Comparison of ENCODE assay signal across 7 cellular contexts in genomic region chr1:46247433-46248121, GRCh38.
A peak's percentile ranks its signal among the peaks of the same experiment; 100 is the strongest.
DNase-seq lines count a peak whose midpoint lies in the region; ATAC-seq and TF ChIP-seq lines count a peak whose summit lies in the region.

RAD54L (plus strand) TSS chr1:46247763; CDS start chr1:46248406, 643 bp downstream.

- in situ Hi-C loops in astrocyte of the spinal cord (cut with HindIII; ENCODE audit: low sequenced_read_pairs): no loop called here

- TF ChIP-seq CTCF in astrocyte of the spinal cord (IDR thresholded peaks at IDR 0.05; ENCODE audit: low read depth, low read length) (no peak), retinal pigment epithelial cell (conservative IDR thresholded peaks at IDR 0.05; ENCODE audit: low read depth, low read length) (no peak)

- H3K4me3 ChIP-seq in astrocyte of the spinal cord (ENCODE audit: low read depth, low read length) (peak within 1 kb of the TSS; percentile 71), retinal pigment epithelial cell (ENCODE audit: low read length) (peak within 1 kb of the TSS; percentile 91)

- ATAC-seq in GM18517 (IDR thresholded peaks at IDR 0.05; ENCODE audit: unreplicated experiment) (peak; percentile 89), HG03039 (IDR thresholded peaks at IDR 0.05; ENCODE audit: unreplicated experiment) (peak; percentile 91)

- DNase-seq in NCI-H2081 treated with DMSO at 0.1 percent for 48 hours (lab: John Stamatoyannopoulos, UW) (peak; percentile 97), T1000 (lab: John Stamatoyannopoulos, UW) (peak; percentile 98), astrocyte of the spinal cord (ENCODE audit: low read depth, low spot score) (peak; percentile 99), hippocampal formation (lab: John Stamatoyannopoulos, UW) (peak; percentile 95 to 99), retinal pigment epithelial cell (ENCODE audit: low read depth) (peak; percentile 96)

Comparison
In these comparisons a context has a peak if more than half of its experiments do, and no peak if none do; other contexts are left out.
1. Peak in every context shown above with its lines: DNase-seq, ATAC-seq and H3K4me3 ChIP-seq.